In the genomic region with DNA sequence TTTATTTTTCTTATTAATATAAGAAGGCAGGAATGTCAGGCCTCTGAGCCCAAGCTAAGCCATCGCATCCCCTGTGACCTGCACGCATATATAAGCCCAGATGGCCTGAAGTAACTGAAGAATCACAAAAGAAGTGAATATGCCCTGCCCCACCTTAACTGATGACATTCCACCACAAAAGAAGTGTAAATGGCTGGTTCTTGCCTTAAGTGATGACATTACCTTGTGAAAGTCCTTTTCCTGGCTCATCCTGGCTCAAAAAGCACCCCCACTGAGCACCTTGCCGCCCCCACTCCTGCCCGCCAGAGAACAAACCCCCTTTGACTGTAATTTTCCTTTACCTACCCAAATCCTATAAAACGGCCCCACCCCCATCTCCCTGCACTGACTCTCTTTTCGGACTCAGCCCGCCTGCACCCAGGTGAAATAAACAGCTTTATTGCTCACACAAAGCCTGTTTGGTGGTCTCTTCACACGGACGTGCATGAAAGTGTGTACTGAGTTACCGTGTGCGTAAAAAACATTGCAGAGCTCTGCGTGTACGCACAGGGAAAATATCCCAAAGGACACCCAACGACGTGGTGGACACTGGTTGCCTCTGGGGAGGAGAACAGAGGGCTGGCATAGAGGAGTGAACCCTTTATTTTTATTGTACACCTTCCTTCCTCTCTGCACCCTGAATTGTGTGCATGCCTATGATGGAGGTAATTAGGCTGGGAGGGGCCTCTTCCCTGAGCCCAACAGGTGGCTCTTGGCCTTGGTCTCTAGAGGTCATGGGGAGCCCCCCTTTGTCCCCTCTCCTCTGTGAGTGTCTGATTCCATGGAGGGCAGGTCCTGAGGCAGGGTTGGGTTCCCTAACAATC, we compare ENCODE assay signal across 1 cellular context.
TF ChIP-seq lines count a peak whose summit lies in the region.

No MANE protein-coding gene starts in this region.

TF ChIP-seq in H1, 55 proteins besides CTCF, POLR2A, EP300 and RAD21:
- TF ChIP-seq TAF1 (IDR thresholded peaks at IDR 0.05; ENCODE audit: low read depth, low read length) (0 out of 2 replicates have a peak, but pooled peaks have one; percentile 16), ASH2L (IDR thresholded peaks at IDR 0.05; ENCODE audit: low read length) (peak; percentile 29)
